In genomic region chr11:58061813-58062212, GRCh38 we compare ENCODE assay signal across 1 cellular context.
TF ChIP-seq lines count a peak whose summit lies in the region.

No MANE protein-coding gene starts in this region.

TF ChIP-seq in H1, 55 proteins besides CTCF, POLR2A, EP300 and RAD21 (continued from another document):
- TF ChIP-seq E2F6 (IDR thresholded peaks at IDR 0.05) = no peak
TF ChIP-seq in H1: peak in this region for 0.
